Comparison of ENCODE assay signal across 25 cellular contexts in genomic region chr13:25380741-25381324, GRCh38. TPM values are rescaled to one million over a fixed set of nuclear protein-coding genes. Genes with fewer than 3 reads are reported as not detected.
DNase-seq lines count a peak whose midpoint lies in the region; ATAC-seq, FAIRE-seq and TF ChIP-seq lines count a peak whose summit lies in the region.
"Had no signal": no experiment of that assay in that cellular context is flagged by ENCODE, and none has a peak within 500 bp of the region (broad histone marks: within the 10 kb centered on the region; RNA-seq: fewer than 3 reads in every experiment).

No MANE protein-coding gene starts in this region.

- H3K27me3 Mint-ChIP-seq in glutamatergic neuron (ENCODE audit: unreplicated experiment) (no peaks in the 10 kb centered on the region), nephron (ENCODE audit: low read depth) (peaks cover 7% of the 10 kb centered on the region)
- H3K27me3 Mint-ChIP-seq in activated T-cell treated with anti-CD3 and anti-CD28 coated beads, Interleukin-2, amount 50 U/mL, for 24 hours = peaks cover 21% of the 10 kb centered on the region

- no peaks in the 10 kb centered on the region for H3K27me3 ChIP-seq in K562 (ENCODE audit: control insufficient read depth in 2 of 2, insufficient read depth in 2 of 2, low read length in 2 of 2)
- H3K27me3 ChIP-seq: BLaER1 had no signal

- no peaks in the 10 kb centered on the region for H3K9me1 ChIP-seq in K562 (ENCODE audit: control insufficient read depth, insufficient read depth, low read length)

- TF ChIP-seq EP300 in K562 (IDR thresholded peaks at IDR 0.05; ENCODE audit: low read length) = peak; percentile 55; the same call in 1 of the 2 replicates

- no peaks in the 10 kb centered on the region for H3K79me2 ChIP-seq in K562 (ENCODE audit: control insufficient read depth, insufficient read depth, low read length)

- H3K4me1 ChIP-seq in K562 (replicated peaks in 1 of 2; ENCODE audit: control insufficient read depth in 2 of 2, insufficient read depth in 2 of 2, low read length in 2 of 2) = peaks cover 12 to 39% of the 10 kb centered on the region in 2 experiments; a peak in 4 of 5 replicates
- H3K4me1 ChIP-seq: BE2C, BLaER1 had no signal

- no peak overlapping the region for H3K4me3 ChIP-seq in K562
- H3K4me3 ChIP-seq: BLaER1, GM12878 had no signal

- H3K27ac Mint-ChIP-seq in glutamatergic neuron (ENCODE audit: unreplicated experiment) = no peak overlapping the region
- peak overlapping the region in 2 of 3 experiments; percentile 6 to 13 for H3K27ac Mint-ChIP-seq in nephron
- no peak overlapping the region for H3K27ac Mint-ChIP-seq in activated T-cell treated with anti-CD3 and anti-CD28 coated beads, Interleukin-2, amount 50 U/mL, for 24 hours
- H3K27ac Mint-ChIP-seq: CD14-positive monocyte; CD4-positive, alpha-beta memory T cell; CD4-positive, CD25-positive, alpha-beta regulatory T cell; CD8-positive, alpha-beta memory T cell had no signal

- H3K4me3 Mint-ChIP-seq in glutamatergic neuron (ENCODE audit: unreplicated experiment) (peak overlapping the region; percentile 10), nephron (no peak overlapping the region)
- H3K4me3 Mint-ChIP-seq in activated T-cell treated with anti-CD3 and anti-CD28 coated beads, Interleukin-2, amount 50 U/mL, for 24 hours = no peak overlapping the region
- H3K4me3 Mint-ChIP-seq: CD4-positive, alpha-beta memory T cell; CD4-positive, CD25-positive, alpha-beta regulatory T cell; CD8-positive, alpha-beta memory T cell had no signal

- TF ChIP-seq POLR2A in K562 (conservative IDR thresholded peaks at IDR 0.05) = no peak

- no peak for TF ChIP-seq RAD21 in K562 (CRISPR knock-in tag; conservative IDR thresholded peaks at IDR 0.05 in 1 of 2, IDR thresholded peaks at IDR 0.05 in 1 of 2)

- no peaks in the 10 kb centered on the region for H3K36me3 ChIP-seq in K562 (ENCODE audit: control insufficient read depth, insufficient read depth, low read length)
- H3K36me3 ChIP-seq: BE2C, BLaER1 had no signal

- DNase-seq in OCI-M1 (lab: John Stamatoyannopoulos, UW) = peak; percentile 77
- peak in 2 of 4 experiments; percentile 29 to 31 for DNase-seq in K562 (ENCODE audit: extremely low read depth in 1 of 4, low spot score in 3 of 4)
- no peak for DNase-seq in glutamatergic neuron
- DNase-seq in G401 (ENCODE audit: low spot score) = no peak
- DNase-seq in activated T-cell treated with anti-CD3 and anti-CD28 coated beads, Interleukin-2, amount 50 U/mL, for 24 hours = no peak
- no peak for DNase-seq in NCI-H524 treated with DMSO at 0.1 percent for 48 hours (lab: John Stamatoyannopoulos, UW)
- DNase-seq: 8988T; ACHN; BE2C; C1 segment of cervical spinal cord; CD4-positive, alpha-beta memory T cell; CD4-positive, CD25-positive, alpha-beta regulatory T cell; CD8-positive, alpha-beta memory T cell; COR-L47; DMS 273 treated with DMSO at 0.1 percent for 48 hours; DMS79 treated with DMSO at 0.1 percent for 48 hours; GDM1 had no signal

- ATAC-seq in K562 (peak; percentile 16), HG03520 (IDR thresholded peaks at IDR 0.05; ENCODE audit: unreplicated experiment) (no peak)
- ATAC-seq: GM12878 had no signal

- H3K9me3 Mint-ChIP-seq in glutamatergic neuron (ENCODE audit: unreplicated experiment) = peaks cover 9% of the 10 kb centered on the region
- H3K9me3 Mint-ChIP-seq in nephron = no peaks in the 10 kb centered on the region
- H3K9me3 Mint-ChIP-seq in activated T-cell treated with anti-CD3 and anti-CD28 coated beads, Interleukin-2, amount 50 U/mL, for 24 hours = no peaks in the 10 kb centered on the region
- H3K9me3 Mint-ChIP-seq: CD4-positive, alpha-beta memory T cell had no signal

- H3K4me2 ChIP-seq in K562 (ENCODE audit: insufficient read depth, low read length) = peak overlapping the region; percentile 45
- H3K4me2 ChIP-seq: BLaER1 had no signal

- H3K4me1 Mint-ChIP-seq in glutamatergic neuron (ENCODE audit: low read depth, unreplicated experiment) = peaks cover 54% of the 10 kb centered on the region
- peaks cover 25% of the 10 kb centered on the region for H3K4me1 Mint-ChIP-seq in nephron
- no peaks in the 10 kb centered on the region for H3K4me1 Mint-ChIP-seq in activated T-cell treated with anti-CD3 and anti-CD28 coated beads, Interleukin-2, amount 50 U/mL, for 24 hours (ENCODE audit: low read depth)

- POLR2A ChIA-PET in K562 (lab: Yijun Ruan, JAX) = interaction anchor here (0.8 to 1.1 kb wide), 2 partner anchors 11 to 79 kb away, joined by 3 to 8 read pairs; partner anchors contain the start of gene NUP58

- intact Hi-C loops in K562 (cut with micrococcal nuclease) = no loop called here

- no peak for TF ChIP-seq CTCF in K562 (IDR thresholded peaks at IDR 0.05 in 2 of 3, conservative IDR thresholded peaks at IDR 0.05 in 1 of 3; ENCODE audit: insufficient read depth in 2 of 3, low read depth in 1 of 3, low read length in 3 of 3)
- no peak for TF ChIP-seq CTCF in glutamatergic neuron (IDR thresholded peaks at IDR 0.05; ENCODE audit: partially characterized antibody, unreplicated experiment)
- TF ChIP-seq CTCF in nephron (IDR thresholded peaks at IDR 0.05; ENCODE audit: unreplicated experiment in 3 of 3) = no peak

- whole genome bisulfite sequencing in K562 (ENCODE audit: insufficient coverage, low coverage, missing lambda C conversion rate) = 2% methylated on average over 7 of the region's 7 CpGs

- H3K36me3 Mint-ChIP-seq in glutamatergic neuron (ENCODE audit: unreplicated experiment) = peaks cover 13% of the 10 kb centered on the region
- no peaks in the 10 kb centered on the region for H3K36me3 Mint-ChIP-seq in nephron (ENCODE audit: low read depth)
- H3K36me3 Mint-ChIP-seq in activated T-cell treated with anti-CD3 and anti-CD28 coated beads, Interleukin-2, amount 50 U/mL, for 24 hours (ENCODE audit: low read depth) = no peaks in the 10 kb centered on the region
- H3K36me3 Mint-ChIP-seq: CD14-positive monocyte; CD4-positive, alpha-beta memory T cell; CD4-positive, CD25-positive, alpha-beta regulatory T cell; CD8-positive, alpha-beta memory T cell had no signal

- peak overlapping the region in 1 of 2 experiments; percentile 61; a peak in 2 of 4 replicates for H3K9ac ChIP-seq in K562 (ENCODE audit: insufficient read depth in 1 of 2, low read depth in 2 of 2, low read length in 2 of 2)
- H3K9ac ChIP-seq: BLaER1 had no signal

- no peaks in the 10 kb centered on the region; the same call in 1 of the 2 replicates for H3K9me3 ChIP-seq in K562 (replicated peaks; ENCODE audit: control insufficient read depth, insufficient read depth, low read depth, low read length)
- H3K9me3 ChIP-seq: BE2C, BLaER1 had no signal

- H2AFZ ChIP-seq in K562 (ENCODE audit: low read depth, low read length) = peak overlapping the region; percentile 89

- in situ Hi-C loops in K562 (cut with MboI) (no loop called here), G401 (cut with HindIII; ENCODE audit: low sequenced_read_pairs) (no loop called here)

- H3K27ac ChIP-seq in K562 (ENCODE audit: extremely low read depth, low read depth, low read length) = peak overlapping the region; percentile 97
- H3K27ac ChIP-seq: BLaER1 had no signal

- CTCF ChIA-PET in K562 (lab: Yijun Ruan, JAX; ENCODE audit: low intra/inter-chr PET ratio) = no interaction called here

- FAIRE-seq in K562 (lab: Jason Lieb, UNC) = no peak
- FAIRE-seq: A204.1, GM12878, GM12892, GM18507 had no signal

- no TSS peak for BruUV-seq in K562 (replicated peaks; lab: Mats Ljungman, UMichigan)

- H4K20me1 ChIP-seq in K562 (replicated peaks; ENCODE audit: control insufficient read depth, insufficient read depth, low read length) = no peaks in the 10 kb centered on the region
- H4K20me1 ChIP-seq: BLaER1 had no signal

TF ChIP-seq in K562, 482 proteins besides CTCF, POLR2A, EP300 and RAD21 (continues in another document):
- TF ChIP-seq NR1H2 (CRISPR knock-in tag; IDR thresholded peaks at IDR 0.05) (no peak), ZFP1 (CRISPR knock-in tag; IDR thresholded peaks at IDR 0.05) (no peak), ZNF146 (CRISPR knock-in tag; IDR thresholded peaks at IDR 0.05; ENCODE audit: unreplicated experiment) (no peak), GTF2E2 (tag; IDR thresholded peaks at IDR 0.05) (no peak), RNF2 (IDR thresholded peaks at IDR 0.05) (no peak), ARID1B (IDR thresholded peaks at IDR 0.05) (peak; percentile 32), SNAPC5 (CRISPR knock-in tag; IDR thresholded peaks at IDR 0.05) (no peak), NFATC3 (IDR thresholded peaks at IDR 0.05) (no peak)

RNA-seq across cellular contexts. Expression of gene ATP8A2, which starts 9.1 kb away (rescaled TPM):
- 0.76 and 1.1 TPM in 2 replicates for total RNA-seq in K562 (2011; cell fraction: chromatin; rRNA removed; ENCODE audit: low replicate concordance)
- 0.50 TPM in 1 of 2 replicates, not detected in the other for total RNA-seq in K562 (2011; cell fraction: nucleolus; rRNA removed)
- total RNA-seq in K562 (2011; cell fraction: nucleoplasm; rRNA removed) = 0.15 and 0.51 TPM in 2 replicates
- under 0.01 TPM in 2 replicates for total RNA-seq in K562 (2014; rRNA removed)
- total RNA-seq in K562 (2014; rRNA removed; fragmentation: Illumina TruSeq; extraction: Trizol) = 0.33 TPM in 1 of 2 replicates, not detected in the other
- not detected in 2 replicates for total RNA-seq in K562 (2015; rRNA removed; fragmentation: Illumina TruSeq; extraction: Trizol)
- total RNA-seq in K562 (2021) = not detected in 2 replicates
- polyA plus RNA-seq in K562 (2011; rRNA removed) = 0.03 and 0.06 TPM in 2 replicates
- 0.01 and 0.06 TPM in 2 replicates for polyA plus RNA-seq in K562 (2011; cell fraction: cytosol; rRNA removed)
- polyA plus RNA-seq in K562 (2011; cell fraction: nucleus; rRNA removed) = 0.06 and 0.07 TPM in 2 replicates
- 0.05 and 0.10 TPM in 2 replicates for polyA plus RNA-seq in K562 (2012)
- 0.06 and 0.08 TPM in 2 replicates for polyA plus RNA-seq in K562 (2014; fragmentation: Illumina TruSeq; extraction: Trizol)
- polyA plus RNA-seq in K562 (2014; fragmentation: Nextera tagmentation; extraction: Ambion mirVana) = under 1 TPM in 1 of 2 experiments, not detected in 1; 0.08 TPM
- polyA plus RNA-seq in K562 (2014; rRNA removed) = 0.04 TPM in 1 of 2 replicates, not detected in the other
- polyA minus RNA-seq in K562 (2011; rRNA and poly(A)+ RNA removed) = 0.09 and 0.60 TPM in 2 replicates
- polyA minus RNA-seq in K562 (2011; cell fraction: cytosol; rRNA and poly(A)+ RNA removed) = not detected in 2 replicates
- under 0.01 and 1.1 TPM in 2 replicates for polyA minus RNA-seq in K562 (2011; cell fraction: nucleus; rRNA and poly(A)+ RNA removed)
- 70.1 TPM for total RNA-seq in glutamatergic neuron (ENCODE audit: unreplicated experiment)
- total RNA-seq in G401 (2014; rRNA removed; shearing (Covaris generic)) = not detected in 2 replicates
- total RNA-seq: GM12878 had no signal
- polyA plus RNA-seq: CD14-positive monocyte had no signal

Comparison
In these comparisons a context has a peak if more than half of its experiments do, and no peak if none do; other contexts are left out.
1. H3K27ac Mint-ChIP-seq: peak in nephron (2 of 3); none in glutamatergic neuron (single experiment) and activated T-cell treated with anti-CD3 and anti-CD28 coated beads, Interleukin-2, amount 50 U/mL, for 24 hours (single experiment).
2. RNA of gene ATP8A2, which starts 9.1 kb away (total RNA-seq): 70.1 TPM in glutamatergic neuron (single experiment); under 0.01 to 1.1 TPM in K562 and not detected in G401; every median in the first group is over 10 times any median in the second.